Comparison of ENCODE assay signal across 17 cellular contexts in the genomic region with DNA sequence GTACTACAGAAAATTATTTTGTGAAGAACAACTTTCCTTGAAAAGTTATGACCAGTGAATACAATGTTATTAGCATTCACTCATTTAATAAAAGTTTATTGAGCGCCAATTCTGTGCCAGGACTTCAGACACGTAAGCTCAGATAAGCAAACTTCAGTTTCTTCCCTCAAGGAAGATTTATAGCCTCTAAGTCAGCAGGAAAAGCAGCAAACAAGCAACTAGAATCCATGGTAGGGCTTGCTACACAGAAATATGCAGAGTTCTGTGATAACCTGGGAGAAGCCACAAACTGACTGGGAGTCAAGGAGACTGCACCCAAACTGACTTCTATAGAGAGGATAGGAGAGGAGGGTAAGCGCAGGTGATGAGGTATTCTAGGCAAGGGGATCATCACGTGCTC. TPM values are rescaled to one million over a fixed set of nuclear protein-coding genes. Genes with fewer than 3 reads are reported as not detected.
DNase-seq lines count a peak whose midpoint lies in the region; ATAC-seq and TF ChIP-seq lines count a peak whose summit lies in the region.
"Had no signal": no experiment of that assay in that cellular context is flagged by ENCODE, and none has a peak within 500 bp of the region (broad histone marks: within the 10 kb centered on the region; RNA-seq: fewer than 3 reads in every experiment).

No MANE protein-coding gene starts in this region.

- no peaks in the 10 kb centered on the region for H3K27me3 Mint-ChIP-seq in activated CD4-positive, alpha-beta T cell treated with anti-CD3 and anti-CD28 coated beads, Interleukin-2, amount 10 ng/mL, durations not matched to agents 24 days and 14 days
- H3K27me3 Mint-ChIP-seq in activated CD4-positive, alpha-beta T cell treated with anti-CD3 and anti-CD28 coated beads for 36 hours = no peaks in the 10 kb centered on the region
- H3K27me3 Mint-ChIP-seq in stimulated activated naive B cell treated with anti-CD40 and anti-IgM and Interleukin-4, amounts not matched to agents 10 μg/mL and 1 μg/mL and 100 μg/mL, for 72 hours = no peaks in the 10 kb centered on the region
- no peaks in the 10 kb centered on the region for H3K27me3 Mint-ChIP-seq in type B pancreatic cell
- H3K27me3 Mint-ChIP-seq: activated T-cell treated with anti-CD3 and anti-CD28 coated beads, Interleukin-2, amount 50 U/mL, for 24 hours had no signal

- peaks cover 11% of the 10 kb centered on the region for H3K4me1 ChIP-seq in hepatocyte (ENCODE audit: insufficient read depth)
- H3K4me1 ChIP-seq: A549 had no signal

- POLR2A ChIA-PET in activated CD4-positive, alpha-beta T cell treated with anti-CD3 and anti-CD28 coated beads for 36 hours (lab: Charles Lee) = no interaction called here

- CTCF ChIA-PET in activated CD4-positive, alpha-beta T cell treated with anti-CD3 and anti-CD28 coated beads for 36 hours (lab: Charles Lee) = no interaction called here

- H3K4me1 Mint-ChIP-seq in activated CD4-positive, alpha-beta T cell treated with anti-CD3 and anti-CD28 coated beads, Interleukin-2, amount 10 ng/mL, durations not matched to agents 24 days and 14 days = peaks cover 23% of the 10 kb centered on the region
- H3K4me1 Mint-ChIP-seq in activated CD4-positive, alpha-beta T cell treated with anti-CD3 and anti-CD28 coated beads for 36 hours = peaks cover 28% of the 10 kb centered on the region
- H3K4me1 Mint-ChIP-seq in stimulated activated naive B cell treated with anti-CD40 and anti-IgM and Interleukin-4, amounts not matched to agents 10 μg/mL and 1 μg/mL and 100 μg/mL, for 72 hours = peaks cover 16 to 18% of the 10 kb centered on the region in 2 donors
- H3K4me1 Mint-ChIP-seq in type B pancreatic cell (ENCODE audit: unreplicated experiment) = peaks cover 5% of the 10 kb centered on the region

- H3K4me3 ChIP-seq in hepatocyte = no peak overlapping the region
- H3K4me3 ChIP-seq: A549 had no signal

- DNase-seq in activated CD4-positive, alpha-beta T cell treated with anti-CD3 and anti-CD28 coated beads, Interleukin-2, amount 10 ng/mL, durations not matched to agents 24 days and 14 days = no peak
- DNase-seq in activated CD4-positive, alpha-beta T cell treated with anti-CD3 and anti-CD28 coated beads for 36 hours = no peak
- peak; percentile 21 for DNase-seq in OCI-M1 (lab: John Stamatoyannopoulos, UW)
- peak; percentile 39 for DNase-seq in hepatocyte (ENCODE audit: low spot score)
- no peak for DNase-seq in stimulated activated naive B cell treated with anti-CD40 and anti-IgM and Interleukin-4, amounts not matched to agents 10 μg/mL and 1 μg/mL and 100 μg/mL, for 72 hours
- DNase-seq in type B pancreatic cell (ENCODE audit: extremely low spot score, unreplicated experiment) = no peak
- no peak for DNase-seq in NCI-H2081 (lab: John Stamatoyannopoulos, UW)
- DNase-seq in caudate nucleus (lab: John Stamatoyannopoulos, UW) = no peak
- DNase-seq: activated T-cell treated with anti-CD3 and anti-CD28 coated beads, Interleukin-2, amount 50 U/mL, for 24 hours; central memory CD4-positive, alpha-beta T cell; DMS153; NCI-H1092 treated with DMSO at 0.1 percent for 48 hours; NCI-H446 treated with DMSO at 0.1 percent for 48 hours; RPMI8226 had no signal

- no peak overlapping the region for H2AFZ ChIP-seq in hepatocyte

- TF ChIP-seq CTCF in hepatocyte (IDR thresholded peaks at IDR 0.05; ENCODE audit: poor library complexity) (no peak), type B pancreatic cell (conservative IDR thresholded peaks at IDR 0.05) (no peak)

- WGBS in hepatocyte (ENCODE audit: low lambda C conversion rate, missing lambda C conversion rate) = 42% methylated on average over 4 of the region's 4 CpGs

- peak overlapping the region; percentile 43 for H3K27ac ChIP-seq in hepatocyte
- H3K27ac ChIP-seq in caudate nucleus (ENCODE audit: low read depth, low read length) = no peak overlapping the region
- H3K27ac ChIP-seq: A549 had no signal

- H3K27me3 ChIP-seq in hepatocyte = no peaks in the 10 kb centered on the region

- no peaks in the 10 kb centered on the region for H3K36me3 ChIP-seq in hepatocyte (replicated peaks; ENCODE audit: insufficient read depth, low read depth)

- H3K9me3 ChIP-seq in hepatocyte (ENCODE audit: low read depth) = no peaks in the 10 kb centered on the region
- H3K9me3 ChIP-seq: A549 had no signal

- peak overlapping the region; percentile 52 for H3K27ac Mint-ChIP-seq in activated CD4-positive, alpha-beta T cell treated with anti-CD3 and anti-CD28 coated beads, Interleukin-2, amount 10 ng/mL, durations not matched to agents 24 days and 14 days
- H3K27ac Mint-ChIP-seq in activated CD4-positive, alpha-beta T cell treated with anti-CD3 and anti-CD28 coated beads for 36 hours = no peak overlapping the region
- H3K27ac Mint-ChIP-seq in stimulated activated naive B cell treated with anti-CD40 and anti-IgM and Interleukin-4, amounts not matched to agents 10 μg/mL and 1 μg/mL and 100 μg/mL, for 72 hours = peak overlapping the region; percentile 0
- no peak overlapping the region for H3K27ac Mint-ChIP-seq in type B pancreatic cell

- H3K4me2 ChIP-seq in hepatocyte = peak overlapping the region; percentile 39
- H3K4me2 ChIP-seq: A549 had no signal

- no peak for ATAC-seq in activated CD4-positive, alpha-beta T cell treated with anti-CD3 and anti-CD28 coated beads for 36 hours
- ATAC-seq in stimulated activated naive B cell treated with anti-CD40 and anti-IgM and Interleukin-4, amounts not matched to agents 10 μg/mL and 1 μg/mL and 100 μg/mL, for 72 hours (replicated peaks) = no peak
- ATAC-seq: A549 had no signal

- intact Hi-C loops in activated CD4-positive, alpha-beta T cell treated with anti-CD3 and anti-CD28 coated beads, Interleukin-2, amount 10 ng/mL, durations not matched to agents 24 days and 14 days (cut with micrococcal nuclease) = no loop called here
- intact Hi-C loops in activated CD4-positive, alpha-beta T cell treated with anti-CD3 and anti-CD28 coated beads for 36 hours (cut with DNase I, micrococcal nuclease) = no loop called here

- H3K9me3 Mint-ChIP-seq in activated CD4-positive, alpha-beta T cell treated with anti-CD3 and anti-CD28 coated beads, Interleukin-2, amount 10 ng/mL, durations not matched to agents 24 days and 14 days = no peaks in the 10 kb centered on the region
- H3K9me3 Mint-ChIP-seq in activated CD4-positive, alpha-beta T cell treated with anti-CD3 and anti-CD28 coated beads for 36 hours (ENCODE audit: low read depth) = no peaks in the 10 kb centered on the region
- no peaks in the 10 kb centered on the region for H3K9me3 Mint-ChIP-seq in stimulated activated naive B cell treated with anti-CD40 and anti-IgM and Interleukin-4, amounts not matched to agents 10 μg/mL and 1 μg/mL and 100 μg/mL, for 72 hours
- H3K9me3 Mint-ChIP-seq in type B pancreatic cell = no peaks in the 10 kb centered on the region
- H3K9me3 Mint-ChIP-seq: activated T-cell treated with anti-CD3 and anti-CD28 coated beads, Interleukin-2, amount 50 U/mL, for 24 hours had no signal

- no peaks in the 10 kb centered on the region for H3K79me2 ChIP-seq in hepatocyte

- no peaks in the 10 kb centered on the region for H4K20me1 ChIP-seq in hepatocyte (ENCODE audit: insufficient read depth, poor library complexity, severe bottlenecking)

- peaks cover 2% of the 10 kb centered on the region for H3K36me3 Mint-ChIP-seq in activated CD4-positive, alpha-beta T cell treated with anti-CD3 and anti-CD28 coated beads, Interleukin-2, amount 10 ng/mL, durations not matched to agents 24 days and 14 days (ENCODE audit: low read depth)
- peaks cover 3% of the 10 kb centered on the region for H3K36me3 Mint-ChIP-seq in activated CD4-positive, alpha-beta T cell treated with anti-CD3 and anti-CD28 coated beads for 36 hours (ENCODE audit: low read depth)
- peaks cover 0 to 2% of the 10 kb centered on the region in 2 donors for H3K36me3 Mint-ChIP-seq in stimulated activated naive B cell treated with anti-CD40 and anti-IgM and Interleukin-4, amounts not matched to agents 10 μg/mL and 1 μg/mL and 100 μg/mL, for 72 hours
- no peaks in the 10 kb centered on the region for H3K36me3 Mint-ChIP-seq in type B pancreatic cell

- no peaks in the 10 kb centered on the region for H3K9me2 ChIP-seq in hepatocyte (replicated peaks; ENCODE audit: insufficient read depth)

- peak overlapping the region; percentile 56 for H3K4me3 Mint-ChIP-seq in activated CD4-positive, alpha-beta T cell treated with anti-CD3 and anti-CD28 coated beads, Interleukin-2, amount 10 ng/mL, durations not matched to agents 24 days and 14 days
- H3K4me3 Mint-ChIP-seq in activated CD4-positive, alpha-beta T cell treated with anti-CD3 and anti-CD28 coated beads for 36 hours = no peak overlapping the region
- peak overlapping the region; percentile 59 to 62 for H3K4me3 Mint-ChIP-seq in stimulated activated naive B cell treated with anti-CD40 and anti-IgM and Interleukin-4, amounts not matched to agents 10 μg/mL and 1 μg/mL and 100 μg/mL, for 72 hours
- H3K4me3 Mint-ChIP-seq in type B pancreatic cell = no peak overlapping the region
- H3K4me3 Mint-ChIP-seq: activated T-cell treated with anti-CD3 and anti-CD28 coated beads, Interleukin-2, amount 50 U/mL, for 24 hours had no signal

RNA-seq across cellular contexts. Expression of a gene that starts 1.4 kb away (rescaled TPM):
- not detected in 2 replicates for total RNA-seq in activated CD4-positive, alpha-beta T cell treated with anti-CD3 and anti-CD28 coated beads, Interleukin-2, amount 10 ng/mL, durations not matched to agents 24 days and 14 days
- not detected for total RNA-seq in activated CD4-positive, alpha-beta T cell treated with anti-CD3 and anti-CD28 coated beads for 36 hours
- total RNA-seq in hepatocyte = 43.5 and 56.6 TPM in 2 replicates
- polyA plus RNA-seq in hepatocyte = 12.6 and 16.7 TPM in 2 replicates
- 2.8 TPM in 1 of 2 replicates, not detected in the other for total RNA-seq in type B pancreatic cell (ENCODE audit: low replicate concordance)
- total RNA-seq: H4 had no signal
- polyA plus RNA-seq: A549 had no signal

RNA-seq across cellular contexts. Expression of a gene that starts 18.5 kb away (rescaled TPM):
- total RNA-seq in activated CD4-positive, alpha-beta T cell treated with anti-CD3 and anti-CD28 coated beads, Interleukin-2, amount 10 ng/mL, durations not matched to agents 24 days and 14 days = not detected in 2 replicates
- not detected for total RNA-seq in activated CD4-positive, alpha-beta T cell treated with anti-CD3 and anti-CD28 coated beads for 36 hours
- total RNA-seq in hepatocyte (0.17 and 0.28 TPM in 2 replicates), type B pancreatic cell (ENCODE audit: low replicate concordance) (not detected in 2 replicates)
- polyA plus RNA-seq in hepatocyte = 0.18 and 0.47 TPM in 2 replicates
- total RNA-seq: mononuclear cell had no signal
- polyA plus RNA-seq: A549 had no signal

Comparison
In these comparisons a context has a peak if more than half of its experiments do, and no peak if none do; other contexts are left out.
1. H3K27ac Mint-ChIP-seq: peak in activated CD4-positive, alpha-beta T cell treated with anti-CD3 and anti-CD28 coated beads, Interleukin-2, amount 10 ng/mL, durations not matched to agents 24 days and 14 days (single experiment) and stimulated activated naive B cell treated with anti-CD40 and anti-IgM and Interleukin-4, amounts not matched to agents 10 μg/mL and 1 μg/mL and 100 μg/mL, for 72 hours (single experiment); none in activated CD4-positive, alpha-beta T cell treated with anti-CD3 and anti-CD28 coated beads for 36 hours (single experiment) and type B pancreatic cell (single experiment).
2. H3K4me3 Mint-ChIP-seq: peak in activated CD4-positive, alpha-beta T cell treated with anti-CD3 and anti-CD28 coated beads, Interleukin-2, amount 10 ng/mL, durations not matched to agents 24 days and 14 days (single experiment) and stimulated activated naive B cell treated with anti-CD40 and anti-IgM and Interleukin-4, amounts not matched to agents 10 μg/mL and 1 μg/mL and 100 μg/mL, for 72 hours (2 of 2); none in activated CD4-positive, alpha-beta T cell treated with anti-CD3 and anti-CD28 coated beads for 36 hours (single experiment) and type B pancreatic cell (single experiment).
3. DNase-seq: peak in OCI-M1 (single experiment) and hepatocyte (single experiment); none in activated CD4-positive, alpha-beta T cell treated with anti-CD3 and anti-CD28 coated beads, Interleukin-2, amount 10 ng/mL, durations not matched to agents 24 days and 14 days (single experiment), activated CD4-positive, alpha-beta T cell treated with anti-CD3 and anti-CD28 coated beads for 36 hours (single experiment), stimulated activated naive B cell treated with anti-CD40 and anti-IgM and Interleukin-4, amounts not matched to agents 10 μg/mL and 1 μg/mL and 100 μg/mL, for 72 hours (single experiment), type B pancreatic cell (single experiment), NCI-H2081 (0 of 2) and caudate nucleus (0 of 61).
4. RNA of a gene that starts 1.4 kb away (total RNA-seq): 43.5 to 56.6 TPM in hepatocyte; 2.8 TPM in type B pancreatic cell, not detected in activated CD4-positive, alpha-beta T cell treated with anti-CD3 and anti-CD28 coated beads, Interleukin-2, amount 10 ng/mL, durations not matched to agents 24 days and 14 days and not detected in activated CD4-positive, alpha-beta T cell treated with anti-CD3 and anti-CD28 coated beads for 36 hours; every median in the first group is over 10 times any median in the second.